In the genomic region with DNA sequence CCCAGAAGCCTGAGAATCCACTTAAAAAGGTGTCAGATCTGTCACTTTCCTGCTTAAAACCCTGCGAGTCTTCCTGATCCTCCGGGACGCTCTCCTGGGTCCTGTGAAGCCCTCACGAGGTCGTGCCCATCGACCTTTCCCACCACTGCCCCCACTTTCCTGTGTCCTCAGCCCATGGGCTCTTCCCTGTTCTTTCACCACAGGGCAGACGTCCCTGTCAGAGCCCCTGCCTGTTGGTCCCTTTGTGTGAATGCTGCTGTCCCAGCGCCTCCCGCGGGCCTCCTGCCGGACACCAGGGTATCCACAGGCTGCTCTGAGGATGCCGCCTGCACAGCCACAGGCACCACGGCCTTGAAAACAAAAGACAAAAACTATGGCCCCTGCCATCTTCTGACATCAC, we compare ENCODE assay signal across 19 cellular contexts.
DNase-seq lines count a peak whose midpoint lies in the region; ATAC-seq, FAIRE-seq and TF ChIP-seq lines count a peak whose summit lies in the region.
"Had no signal": no experiment of that assay in that cellular context is flagged by ENCODE, and none has a peak within 500 bp of the region (broad histone marks: within the 10 kb centered on the region; RNA-seq: fewer than 3 reads in every experiment).

No MANE protein-coding gene starts in this region.

- H3K9ac ChIP-seq in H1 (replicated peaks in 1 of 4; ENCODE audit: extremely low read depth in 1 of 4, low read depth in 3 of 4, low read length in 3 of 4), result no peak overlapping the region

- no peak for ATAC-seq in HG03025 (IDR thresholded peaks at IDR 0.05; ENCODE audit: low FRiP score, unreplicated experiment)

- intact Hi-C loops in activated CD4-positive, alpha-beta memory T cell treated with anti-CD3 and anti-CD28 coated beads for 36 hours (cut with micrococcal nuclease), result no loop called here

- TF ChIP-seq CTCF in 22Rv1 (IDR thresholded peaks at IDR 0.05) (0 out of 2 replicates have a peak, but pooled peaks have one; percentile 3), H1 (IDR thresholded peaks at IDR 0.05; ENCODE audit: control extremely low read depth in 1 of 3, insufficient read depth in 1 of 3, low read depth in 1 of 3, low read length in 3 of 3) (no peak), nephron progenitor cell (IDR thresholded peaks at IDR 0.05) (no peak)

- no peaks in the 10 kb centered on the region for H3K23me2 ChIP-seq in H1 (ENCODE audit: low read depth, low read length)

- H3K27me3 ChIP-seq in H7 (ENCODE audit: control insufficient read depth, insufficient read depth, low read length) (no peaks in the 10 kb centered on the region), H1 (replicated peaks in 1 of 4; ENCODE audit: control insufficient read depth in 3 of 4, extremely low read depth in 1 of 4, insufficient read depth in 3 of 4, low read length in 3 of 4) (no peaks in the 10 kb centered on the region; a peak in 1 of 7 replicates)

- H3K4ac ChIP-seq in H1 (replicated peaks; ENCODE audit: insufficient read length, low read depth, low read length), result no peak overlapping the region

- no peak overlapping the region for H3K4me2 ChIP-seq in H1 (ENCODE audit: insufficient read depth in 1 of 2, low read depth in 2 of 2, low read length in 2 of 2)
- H3K4me2 ChIP-seq: A549, PC-9 had no signal

- no peak for TF ChIP-seq EP300 in H1 (IDR thresholded peaks at IDR 0.05; ENCODE audit: borderline replicate concordance in 1 of 2, low read depth in 2 of 2, low read length in 2 of 2)

- DNase-seq in H7 (peak; percentile 78), H1 (ENCODE audit: low read depth in 1 of 2, low spot score in 2 of 2) (no peak), nephron progenitor cell (peak; percentile 34), RPMI8226 (no peak)
- no peak for DNase-seq in activated CD4-positive, alpha-beta memory T cell treated with anti-CD3 and anti-CD28 coated beads for 36 hours
- no peak for DNase-seq in activated CD4-positive, CD25-positive, alpha-beta regulatory T cell (lab: John Stamatoyannopoulos, UW)
- DNase-seq: KBM-7, MV-4-11, NCI-H1417 treated with DMSO at 0.1 percent for 48 hours, NCI-H1930, NCI-H446, PC-9 had no signal

- no peak overlapping the region for H2BK5ac ChIP-seq in H1 (ENCODE audit: low read depth, low read length)

- H3K27ac Mint-ChIP-seq in nephron progenitor cell, result no peak overlapping the region
- no peak overlapping the region for H3K27ac Mint-ChIP-seq in activated CD4-positive, alpha-beta memory T cell treated with anti-CD3 and anti-CD28 coated beads for 36 hours

- no peak overlapping the region for H3K18ac ChIP-seq in H1 (ENCODE audit: extremely low read depth, low read length)

- no peak overlapping the region for H2BK12ac ChIP-seq in H1 (ENCODE audit: low read depth, low read length)

- no peaks in the 10 kb centered on the region for H3K9me3 Mint-ChIP-seq in nephron progenitor cell
- no peaks in the 10 kb centered on the region for H3K9me3 Mint-ChIP-seq in activated CD4-positive, alpha-beta memory T cell treated with anti-CD3 and anti-CD28 coated beads for 36 hours

- H3K36me3 ChIP-seq in H7 (replicated peaks; ENCODE audit: control insufficient read depth, insufficient read depth, low read length) (no peaks in the 10 kb centered on the region), H1 (ENCODE audit: control insufficient read depth in 2 of 4, insufficient read depth in 4 of 4, low read length in 3 of 4) (no peaks in the 10 kb centered on the region)
- H3K36me3 ChIP-seq: SJSA1 had no signal

- H3K4me1 Mint-ChIP-seq in nephron progenitor cell, result peaks cover 63% of the 10 kb centered on the region
- no peaks in the 10 kb centered on the region for H3K4me1 Mint-ChIP-seq in activated CD4-positive, alpha-beta memory T cell treated with anti-CD3 and anti-CD28 coated beads for 36 hours (ENCODE audit: low read depth)

- peaks cover 2% of the 10 kb centered on the region for H3K27me3 Mint-ChIP-seq in nephron progenitor cell (ENCODE audit: low read depth, poor library complexity)
- peaks cover 20% of the 10 kb centered on the region for H3K27me3 Mint-ChIP-seq in activated CD4-positive, alpha-beta memory T cell treated with anti-CD3 and anti-CD28 coated beads for 36 hours

- H4K8ac ChIP-seq in H1 (ENCODE audit: extremely low read depth, insufficient read depth, low read length), result peak overlapping the region; percentile 4; the same call in 1 of the 2 replicates

- no peak overlapping the region for H2BK120ac ChIP-seq in H1 (replicated peaks; ENCODE audit: low read depth, low read length)

- no peak overlapping the region for H3K56ac ChIP-seq in H1 (replicated peaks; ENCODE audit: insufficient read length, low read depth, low read length)

- no peaks in the 10 kb centered on the region for H3K79me1 ChIP-seq in H1 (ENCODE audit: low read depth, low read length)

- no peak overlapping the region for H3K23ac ChIP-seq in H1 (ENCODE audit: insufficient read length)

- TF ChIP-seq RAD21 in H1 (IDR thresholded peaks at IDR 0.05 in 1 of 2, conservative IDR thresholded peaks at IDR 0.05 in 1 of 2; ENCODE audit: low read depth in 2 of 2, low read length in 2 of 2), result no peak

- no peak overlapping the region for H4K91ac ChIP-seq in H1 (replicated peaks; ENCODE audit: insufficient read length, low read length)

- H3K4me3 ChIP-seq in H7 (ENCODE audit: insufficient read depth, low read depth, low read length), result no peak overlapping the region
- H3K4me3 ChIP-seq in H1 (ENCODE audit: extremely low read depth in 1 of 4, insufficient read depth in 2 of 4, low read depth in 3 of 4, low read length in 4 of 4), result no peak overlapping the region
- H3K4me3 ChIP-seq: A549, PC-9, SJSA1 had no signal

- no peaks in the 10 kb centered on the region for H3K9me3 ChIP-seq in H1 (ENCODE audit: insufficient read depth in 2 of 2, low read depth in 1 of 2, low read length in 1 of 2)
- H3K9me3 ChIP-seq: A549, SJSA1 had no signal

- no peaks in the 10 kb centered on the region for H3K79me2 ChIP-seq in H1 (ENCODE audit: control insufficient read depth in 1 of 2, insufficient read depth in 2 of 2, low read length in 2 of 2)

- H3K4me1 ChIP-seq in H1 (replicated peaks in 1 of 4; ENCODE audit: control insufficient read depth in 3 of 4, insufficient read depth in 4 of 4, low read length in 3 of 4), result no peaks in the 10 kb centered on the region
- H3K4me1 ChIP-seq: A549, SJSA1 had no signal

- no peak overlapping the region for H4K5ac ChIP-seq in H1 (ENCODE audit: insufficient read length, low read depth, low read length)

- no peak overlapping the region for H3K14ac ChIP-seq in H1 (ENCODE audit: insufficient read length)

- no peak overlapping the region for H3K4me3 Mint-ChIP-seq in nephron progenitor cell
- H3K4me3 Mint-ChIP-seq in activated CD4-positive, alpha-beta memory T cell treated with anti-CD3 and anti-CD28 coated beads for 36 hours, result no peak overlapping the region
- H3K4me3 Mint-ChIP-seq: CD14-positive monocyte had no signal

- no peaks in the 10 kb centered on the region for H3K36me3 Mint-ChIP-seq in nephron progenitor cell (ENCODE audit: low read depth)
- no peaks in the 10 kb centered on the region for H3K36me3 Mint-ChIP-seq in activated CD4-positive, alpha-beta memory T cell treated with anti-CD3 and anti-CD28 coated beads for 36 hours
- H3K36me3 Mint-ChIP-seq: CD14-positive monocyte had no signal

- TF ChIP-seq POLR2A in H1 (IDR thresholded peaks at IDR 0.05; ENCODE audit: control extremely low read depth in 1 of 2, low read depth in 2 of 2, low read length in 2 of 2), result no peak

- CTCF ChIA-PET in H1 (lab: Charles Lee; ENCODE audit: partially characterized antibody), result interaction anchor here (1.5 kb wide), 1 partner anchor 16 kb away, joined by 6 read pairs; no protein-coding TSS in a partner anchor
- CTCF ChIA-PET in activated CD4-positive, alpha-beta memory T cell treated with anti-CD3 and anti-CD28 coated beads for 36 hours (lab: Charles Lee), result no interaction called here

- FAIRE-seq in H1 (lab: Jason Lieb, UNC), result no peak
- FAIRE-seq: A549, H54 had no signal

- no peak overlapping the region; the same call in 1 of the 2 replicates for H2AFZ ChIP-seq in H1 (ENCODE audit: low read length)
- H2AFZ ChIP-seq: PC-9 had no signal

- H3K27ac ChIP-seq in 22Rv1 (no peak overlapping the region), H1 (ENCODE audit: low read depth, low read length) (no peak overlapping the region)
- H3K27ac ChIP-seq: A549, HL-60, PC-9, SJSA1 had no signal

- POLR2A ChIA-PET in H1 (lab: Charles Lee; ENCODE audit: partially characterized antibody), result no interaction called here
- POLR2A ChIA-PET in activated CD4-positive, alpha-beta memory T cell treated with anti-CD3 and anti-CD28 coated beads for 36 hours (lab: Charles Lee), result no interaction called here

- WGBS in H1 (ENCODE audit: extremely low coverage in 1 of 2, insufficient coverage in 1 of 2, insufficient read length in 1 of 2, insufficient replicate concordance in 2 of 2, low coverage in 1 of 2, low lambda C conversion rate in 2 of 2, missing lambda C conversion rate in 1 of 2), 2 experiments, result 89% methylated on average over 12 of the region's 13 CpGs; no CpG with 5 or more reads in 1 of the 2 experiments

- H4K20me1 ChIP-seq in H1 (replicated peaks in 1 of 2; ENCODE audit: control insufficient read depth in 1 of 2, insufficient read depth in 2 of 2, low read length in 2 of 2), result no peaks in the 10 kb centered on the region

- no peak overlapping the region for H2BK15ac ChIP-seq in H1 (ENCODE audit: low read length)

- no peak overlapping the region for H2BK20ac ChIP-seq in H1 (ENCODE audit: low read length)

- H2AK5ac ChIP-seq in H1 (ENCODE audit: low read depth, low read length), result no peak overlapping the region

TF ChIP-seq in H1, 55 proteins besides CTCF, POLR2A, EP300 and RAD21:
- TF ChIP-seq SIRT6 (IDR thresholded peaks at IDR 0.05; ENCODE audit: low read length) (no peak), BRCA1 (IDR thresholded peaks at IDR 0.05; ENCODE audit: low read depth, low read length) (no peak), PHF8 (conservative IDR thresholded peaks at IDR 0.05; ENCODE audit: low read depth, low read length) (no peak), YY1 (IDR thresholded peaks at IDR 0.05; ENCODE audit: low read depth, low read length) (no peak), JUND (IDR thresholded peaks at IDR 0.05; ENCODE audit: low read length) (no peak)
TF ChIP-seq in H1: peak in this region for 0.

Comparison
In these comparisons a context has a peak if more than half of its experiments do, and no peak if none do; other contexts are left out.
1. DNase-seq: peak in H7 (single experiment) and nephron progenitor cell (single experiment); none in H1 (0 of 2), activated CD4-positive, alpha-beta memory T cell treated with anti-CD3 and anti-CD28 coated beads for 36 hours (single experiment), activated CD4-positive, CD25-positive, alpha-beta regulatory T cell (0 of 4) and RPMI8226 (single experiment).